In genomic region chr19:39408392-39409206, GRCh38 we compare ENCODE assay signal across 8 cellular contexts. TPM values are rescaled to one million over a fixed set of nuclear protein-coding genes. Genes with fewer than 3 reads are reported as not detected.
DNase-seq lines count a peak whose midpoint lies in the region; ATAC-seq and TF ChIP-seq lines count a peak whose summit lies in the region.

No MANE protein-coding gene starts in this region.

- H3K27me3 ChIP-seq in MM.1S (replicated peaks; ENCODE audit: insufficient read depth, low read length), result no peaks in the 10 kb centered on the region
- no peaks in the 10 kb centered on the region for H3K27me3 ChIP-seq in smooth muscle cell (ENCODE audit: low read depth)

- H3K9me2 ChIP-seq in MM.1S (replicated peaks; ENCODE audit: insufficient read depth, low read length), result no peaks in the 10 kb centered on the region

- H3K4me3 Mint-ChIP-seq in activated T-cell treated with anti-CD3 and anti-CD28 coated beads, Interleukin-2, amount 50 U/mL, for 72 hours, result peak overlapping the region; percentile 88 to 100
- H3K4me3 Mint-ChIP-seq in glutamatergic neuron (ENCODE audit: unreplicated experiment), result peak overlapping the region; percentile 59

- peak overlapping the region; percentile 100 for H3K27ac ChIP-seq in MM.1S (ENCODE audit: low read length)
- H3K27ac ChIP-seq in smooth muscle cell (ENCODE audit: low read depth), result peak overlapping the region; percentile 95

- H3K27ac Mint-ChIP-seq in activated T-cell treated with anti-CD3 and anti-CD28 coated beads, Interleukin-2, amount 50 U/mL, for 72 hours, result peak overlapping the region; percentile 97
- no peak overlapping the region for H3K27ac Mint-ChIP-seq in glutamatergic neuron (ENCODE audit: unreplicated experiment)

- H3K4me1 ChIP-seq in MM.1S (ENCODE audit: low read length) (peaks cover 27% of the 10 kb centered on the region), smooth muscle cell (ENCODE audit: low read depth) (peaks cover 17% of the 10 kb centered on the region)

- H3K9me3 ChIP-seq in MM.1S (replicated peaks; ENCODE audit: insufficient read depth, low read length) (no peaks in the 10 kb centered on the region), smooth muscle cell (replicated peaks; ENCODE audit: low read depth) (no peaks in the 10 kb centered on the region)

- peaks cover 17 to 24% of the 10 kb centered on the region in 2 donors for H3K36me3 Mint-ChIP-seq in activated T-cell treated with anti-CD3 and anti-CD28 coated beads, Interleukin-2, amount 50 U/mL, for 72 hours (ENCODE audit: insufficient read depth in 2 of 2)
- H3K36me3 Mint-ChIP-seq in glutamatergic neuron (ENCODE audit: unreplicated experiment), result no peaks in the 10 kb centered on the region

- no peaks in the 10 kb centered on the region for H3K27me3 Mint-ChIP-seq in activated T-cell treated with anti-CD3 and anti-CD28 coated beads, Interleukin-2, amount 50 U/mL, for 72 hours (ENCODE audit: low read depth)
- peaks cover 15% of the 10 kb centered on the region for H3K27me3 Mint-ChIP-seq in glutamatergic neuron (ENCODE audit: unreplicated experiment)

- H3K9me3 Mint-ChIP-seq in activated T-cell treated with anti-CD3 and anti-CD28 coated beads, Interleukin-2, amount 50 U/mL, for 72 hours, result no peaks in the 10 kb centered on the region
- H3K9me3 Mint-ChIP-seq in glutamatergic neuron (ENCODE audit: unreplicated experiment), result peaks cover 23% of the 10 kb centered on the region

- H3K4me3 ChIP-seq in MM.1S (ENCODE audit: low read length) (peak overlapping the region; percentile 98), smooth muscle cell (peak overlapping the region; percentile 96)

- ATAC-seq in activated T-cell treated with anti-CD3 and anti-CD28 coated beads, Interleukin-2, amount 50 U/mL, for 72 hours (replicated peaks in 1 of 2), result no peak

- H4K20me1 ChIP-seq in MM.1S (ENCODE audit: insufficient read depth, low read length) (peaks cover 20% of the 10 kb centered on the region; the same call in 1 of the 2 replicates), smooth muscle cell (ENCODE audit: low read depth) (peaks cover 23% of the 10 kb centered on the region)

- 69% methylated on average over 17 of the region's 20 CpGs for WGBS in smooth muscle cell (ENCODE audit: low lambda C conversion rate)

- H3K4me2 ChIP-seq in MM.1S (ENCODE audit: low read depth, low read length) (peak overlapping the region; percentile 99), smooth muscle cell (peak overlapping the region; percentile 94)

- H2AFZ ChIP-seq in MM.1S (ENCODE audit: low read length), result no peak overlapping the region
- H2AFZ ChIP-seq in smooth muscle cell (ENCODE audit: low read depth), result no peak overlapping the region

- DNase-seq in DMS53 (lab: John Stamatoyannopoulos, UW) (peak; percentile 70), MM.1S (peak; percentile 40), glutamatergic neuron (no peak), smooth muscle cell (lab: John Stamatoyannopoulos, UW; ENCODE audit: unreplicated experiment) (no peak), HPDE6-E6E7 (ENCODE audit: extremely low spot score) (no peak), pons (ENCODE audit: low spot score) (no peak), NCI-H187 (lab: John Stamatoyannopoulos, UW) (no peak)
- DNase-seq in activated T-cell treated with anti-CD3 and anti-CD28 coated beads, Interleukin-2, amount 50 U/mL, for 72 hours, result peak; percentile 39 to 43

- peaks cover 57% of the 10 kb centered on the region for H3K4me1 Mint-ChIP-seq in activated T-cell treated with anti-CD3 and anti-CD28 coated beads, Interleukin-2, amount 50 U/mL, for 72 hours (ENCODE audit: low read depth)
- peaks cover 18% of the 10 kb centered on the region for H3K4me1 Mint-ChIP-seq in glutamatergic neuron (ENCODE audit: low read depth, unreplicated experiment)

- TF ChIP-seq CTCF in MM.1S (IDR thresholded peaks at IDR 0.05; ENCODE audit: low read length) (no peak), glutamatergic neuron (IDR thresholded peaks at IDR 0.05; ENCODE audit: partially characterized antibody, unreplicated experiment) (no peak), smooth muscle cell (IDR thresholded peaks at IDR 0.05; ENCODE audit: borderline replicate concordance, insufficient read depth, poor library complexity, severe bottlenecking) (no peak)

- H3K79me2 ChIP-seq in MM.1S (ENCODE audit: low read length), result peaks cover 24% of the 10 kb centered on the region
- H3K79me2 ChIP-seq in smooth muscle cell (ENCODE audit: low read depth), result peaks cover 33% of the 10 kb centered on the region

- H3K9ac ChIP-seq in MM.1S (ENCODE audit: low read length) (peak overlapping the region; percentile 99), smooth muscle cell (ENCODE audit: low read depth) (peak overlapping the region; percentile 92)

- H3F3A ChIP-seq in MM.1S (ENCODE audit: insufficient read depth, low read length) (peaks cover 79% of the 10 kb centered on the region), smooth muscle cell (ENCODE audit: low read depth) (peaks cover 30% of the 10 kb centered on the region)

- peaks cover 12% of the 10 kb centered on the region; the same call in 1 of the 2 replicates for H3K36me3 ChIP-seq in MM.1S (replicated peaks; ENCODE audit: insufficient read depth, low read length)
- H3K36me3 ChIP-seq in smooth muscle cell (ENCODE audit: low read depth), result no peaks in the 10 kb centered on the region

RNA-seq across cellular contexts. Expression of gene ZFP36, which starts 2.0 kb away (rescaled TPM):
- 100 to 1,000 TPM in 1 of 2 donors, 10 to 100 TPM in 1; 81.4 to 108 TPM for total RNA-seq in activated T-cell treated with anti-CD3 and anti-CD28 coated beads, Interleukin-2, amount 50 U/mL, for 72 hours
- total RNA-seq in glutamatergic neuron (ENCODE audit: unreplicated experiment) (3.1 TPM), smooth muscle cell (31.5 and 44.7 TPM in 2 replicates)
- 281 and 303 TPM in 2 replicates for polyA plus RNA-seq in smooth muscle cell

RNA-seq across cellular contexts. Expression of gene PLEKHG2, which starts 3.9 kb away (rescaled TPM):
- total RNA-seq in activated T-cell treated with anti-CD3 and anti-CD28 coated beads, Interleukin-2, amount 50 U/mL, for 72 hours, result 10 to 100 TPM; 86.5 to 92.1 TPM
- total RNA-seq in glutamatergic neuron (ENCODE audit: unreplicated experiment), result 205 TPM
- total RNA-seq in smooth muscle cell, result 16.3 and 42.2 TPM in 2 replicates
- 33.0 and 51.9 TPM in 2 replicates for polyA plus RNA-seq in smooth muscle cell

RNA-seq across cellular contexts. Expression of gene MED29, which starts 17.4 kb away (rescaled TPM):
- 10 to 100 TPM; 26.4 to 34.3 TPM for total RNA-seq in activated T-cell treated with anti-CD3 and anti-CD28 coated beads, Interleukin-2, amount 50 U/mL, for 72 hours
- total RNA-seq in glutamatergic neuron (ENCODE audit: unreplicated experiment) (30.1 TPM), smooth muscle cell (23.0 and 23.8 TPM in 2 replicates)
- 36.3 and 37.7 TPM in 2 replicates for polyA plus RNA-seq in smooth muscle cell

RNA-seq across cellular contexts. Expression of gene PAF1, which starts 17.7 kb away (rescaled TPM):
- 10 to 100 TPM; 52.0 TPM for total RNA-seq in activated T-cell treated with anti-CD3 and anti-CD28 coated beads, Interleukin-2, amount 50 U/mL, for 72 hours
- total RNA-seq in glutamatergic neuron (ENCODE audit: unreplicated experiment) (36.2 TPM), smooth muscle cell (27.8 and 29.8 TPM in 2 replicates)
- 35.8 and 42.7 TPM in 2 replicates for polyA plus RNA-seq in smooth muscle cell

RNA-seq across cellular contexts. Expression of gene RPS16, which starts 27.1 kb away (rescaled TPM):
- total RNA-seq in activated T-cell treated with anti-CD3 and anti-CD28 coated beads, Interleukin-2, amount 50 U/mL, for 72 hours, result 1,000 to 10,000 TPM; 3,177 to 3,644 TPM
- total RNA-seq in glutamatergic neuron (ENCODE audit: unreplicated experiment) (912 TPM), smooth muscle cell (82.2 and 97.1 TPM in 2 replicates)
- 539 and 567 TPM in 2 replicates for polyA plus RNA-seq in smooth muscle cell

Comparison
In these comparisons a context has a peak if more than half of its experiments do, and no peak if none do; other contexts are left out.
1. DNase-seq: peak in DMS53 (single experiment), MM.1S (single experiment) and activated T-cell treated with anti-CD3 and anti-CD28 coated beads, Interleukin-2, amount 50 U/mL, for 72 hours (2 of 2); none in glutamatergic neuron (single experiment), smooth muscle cell (single experiment), HPDE6-E6E7 (single experiment), pons (single experiment) and NCI-H187 (0 of 2).